Comparison of ENCODE assay signal across 1 cellular context in genomic region chr4:42360158-42360557, GRCh38.
TF ChIP-seq lines count a peak whose summit lies in the region.

No MANE protein-coding gene starts in this region.

TF ChIP-seq in IMR-90, 13 proteins besides CTCF, POLR2A, EP300 and RAD21:
- TF ChIP-seq BHLHE40 (IDR thresholded peaks at IDR 0.05; ENCODE audit: low read depth, low read length) (no peak), CHD1 (IDR thresholded peaks at IDR 0.05; ENCODE audit: low read depth, low read length) (no peak), CEBPB (IDR thresholded peaks at IDR 0.05; ENCODE audit: low read depth, low read length) (no peak), FOS (IDR thresholded peaks at IDR 0.05; ENCODE audit: low read depth, low read length) (no peak), MAFK (IDR thresholded peaks at IDR 0.05; ENCODE audit: low read depth, low read length) (no peak), MXI1 (IDR thresholded peaks at IDR 0.05; ENCODE audit: borderline replicate concordance, low read depth, low read length) (no peak), MAZ (IDR thresholded peaks at IDR 0.05; ENCODE audit: borderline replicate concordance, low read depth, low read length) (no peak), RFX5 (IDR thresholded peaks at IDR 0.05; ENCODE audit: low read depth, low read length) (no peak), SMC3 (IDR thresholded peaks at IDR 0.05; ENCODE audit: low read depth, low read length) (no peak), ELK1 (IDR thresholded peaks at IDR 0.05; ENCODE audit: borderline replicate concordance, low read depth, low read length) (no peak)
TF ChIP-seq in IMR-90: peak in this region for 0.
